16 cellular contexts compared by ENCODE assay signal in genomic region chr5:177490992-177491391, GRCh38. TPM values are rescaled to one million over a fixed set of nuclear protein-coding genes. Genes with fewer than 3 reads are reported as not detected.
A peak's percentile ranks its signal among the peaks of the same experiment; 100 is the strongest.
DNase-seq lines count a peak whose midpoint lies in the region; ATAC-seq and TF ChIP-seq lines count a peak whose summit lies in the region.
"Had no signal": no experiment of that assay in that cellular context is flagged by ENCODE, and none has a peak within 500 bp of the region (broad histone marks: within the 10 kb centered on the region; RNA-seq: fewer than 3 reads in every experiment).

No MANE protein-coding gene starts in this region.

- peaks cover 45% of the 10 kb centered on the region for H3K4me1 Mint-ChIP-seq in CD14-positive monocyte
- peaks cover 14% of the 10 kb centered on the region for H3K4me1 Mint-ChIP-seq in endodermal cell

- H3K9me3 Mint-ChIP-seq in CD14-positive monocyte (peaks cover 0 to 4% (median 0%) of the 10 kb centered on the region in 7 donors), endodermal cell (no peaks in the 10 kb centered on the region)
- H3K9me3 Mint-ChIP-seq: activated naive CD8-positive, alpha-beta T cell treated with anti-CD3 and anti-CD28 coated beads, Interleukin-2, amount 50 U/mL, for 24 hours had no signal

- H3K4me3 Mint-ChIP-seq in CD14-positive monocyte (no peak overlapping the region), endodermal cell (peak overlapping the region; percentile 22)
- H3K4me3 Mint-ChIP-seq: activated CD8-positive, alpha-beta T cell treated with anti-CD3 and anti-CD28 coated beads, Interleukin-2, amount 10 ng/mL, durations not matched to agents 7 days and 5 days; activated naive CD8-positive, alpha-beta T cell treated with anti-CD3 and anti-CD28 coated beads, Interleukin-2, amount 50 U/mL, for 24 hours had no signal

- WGBS in endodermal cell (ENCODE audit: insufficient coverage in 1 of 2, insufficient read length in 1 of 2), 2 experiments = 95% methylated on average over 16 of the region's 16 CpGs; no CpG with 5 or more reads in 1 of the 2 experiments

- no peak for ATAC-seq in esophagus mucosa
- ATAC-seq: activated CD8-positive, alpha-beta T cell treated with anti-CD3 and anti-CD28 coated beads, Interleukin-2, amount 10 ng/mL, durations not matched to agents 7 days and 5 days had no signal

- peaks cover 92% of the 10 kb centered on the region for H3K36me3 ChIP-seq in NT2/D1 (ENCODE audit: insufficient read depth, insufficient read length, low read length)
- peaks cover 86% of the 10 kb centered on the region for H3K36me3 ChIP-seq in endodermal cell (ENCODE audit: control insufficient read depth, insufficient read depth, low read length)
- peaks cover 26% of the 10 kb centered on the region for H3K36me3 ChIP-seq in rectal smooth muscle tissue (ENCODE audit: control insufficient read depth, insufficient read depth, low read length)

- H3K4me3 ChIP-seq in NT2/D1 (ENCODE audit: insufficient read length, low read depth) (no peak overlapping the region), endodermal cell (ENCODE audit: low read length) (no peak overlapping the region), rectal smooth muscle tissue (ENCODE audit: low read length) (no peak overlapping the region)
- H3K4me3 ChIP-seq: MG63, Peyer's patch had no signal

- peaks cover 60% of the 10 kb centered on the region for H3K4me1 ChIP-seq in NT2/D1 (ENCODE audit: insufficient read depth, insufficient read length)
- H3K4me1 ChIP-seq in endodermal cell (ENCODE audit: control insufficient read depth, insufficient read depth, low read length) = peaks cover 17% of the 10 kb centered on the region
- H3K4me1 ChIP-seq in rectal smooth muscle tissue (ENCODE audit: control insufficient read depth, insufficient read depth, low read length) = peaks cover 37% of the 10 kb centered on the region

- H3K27ac Mint-ChIP-seq in CD14-positive monocyte (peak overlapping the region in 4 of 7 donors; percentile 32 to 68 (median 46)), endodermal cell (peak overlapping the region; percentile 82)
- H3K27ac Mint-ChIP-seq: activated CD8-positive, alpha-beta T cell treated with anti-CD3 and anti-CD28 coated beads, Interleukin-2, amount 10 ng/mL, durations not matched to agents 7 days and 5 days; activated naive CD8-positive, alpha-beta T cell treated with anti-CD3 and anti-CD28 coated beads, Interleukin-2, amount 50 U/mL, for 24 hours had no signal

- intact Hi-C loops in CD14-positive monocyte (cut with micrococcal nuclease) = loop anchor here in 1 of 2 donors (10.0 kb wide), 1 partner anchor 54 kb away; no protein-coding TSS in a partner anchor

- H3K9me3 ChIP-seq in NT2/D1 (ENCODE audit: insufficient read depth, low read length) (no peaks in the 10 kb centered on the region), endodermal cell (ENCODE audit: control insufficient read depth, low read length) (no peaks in the 10 kb centered on the region)
- H3K9me3 ChIP-seq: MG63, Peyer's patch had no signal

- H3K9ac ChIP-seq in NT2/D1 (ENCODE audit: insufficient read length, low read depth) = peak overlapping the region; percentile 51
- no peak overlapping the region for H3K9ac ChIP-seq in endodermal cell (ENCODE audit: extremely low read depth, low read length, poor library complexity, severe bottlenecking)
- no peak overlapping the region for H3K9ac ChIP-seq in rectal smooth muscle tissue (ENCODE audit: low read length)

- DNase-seq in CD14-positive monocyte (ENCODE audit: low spot score) (no peak), NT2/D1 (ENCODE audit: low read depth, low spot score) (no peak), endodermal cell (no peak), KG1 (lab: John Stamatoyannopoulos, UW) (no peak), NCI-H128 (lab: John Stamatoyannopoulos, UW; ENCODE audit: unreplicated experiment) (no peak), DMS79 (lab: John Stamatoyannopoulos, UW) (no peak)
- DNase-seq: activated CD8-positive, alpha-beta T cell treated with anti-CD3 and anti-CD28 coated beads, Interleukin-2, amount 10 ng/mL, durations not matched to agents 7 days and 5 days; cerebellar nuclear complex; GF-D8; left ventricle myocardium superior; MG63; NCI-H524 treated with DMSO at 0.1 percent for 48 hours; Peyer's patch had no signal

- TF ChIP-seq CTCF in CD14-positive monocyte (IDR thresholded peaks at IDR 0.05) (no peak), endodermal cell (conservative IDR thresholded peaks at IDR 0.05) (no peak)

- H3K27ac ChIP-seq in endodermal cell (ENCODE audit: low read depth, low read length) = peak overlapping the region; percentile 77
- H3K27ac ChIP-seq in rectal smooth muscle tissue (ENCODE audit: low read depth, low read length) = peak overlapping the region; percentile 100

- H3K27me3 Mint-ChIP-seq in CD14-positive monocyte (ENCODE audit: low read depth in 3 of 3) (peaks cover 3 to 9% (median 4%) of the 10 kb centered on the region in 3 donors), endodermal cell (ENCODE audit: insufficient read depth) (no peaks in the 10 kb centered on the region)
- H3K27me3 Mint-ChIP-seq: activated naive CD8-positive, alpha-beta T cell treated with anti-CD3 and anti-CD28 coated beads, Interleukin-2, amount 50 U/mL, for 24 hours had no signal

- H3K27me3 ChIP-seq in NT2/D1 (ENCODE audit: insufficient read depth, insufficient read length) (no peaks in the 10 kb centered on the region), endodermal cell (ENCODE audit: control insufficient read depth, insufficient read depth, low read length, poor library complexity, severe bottlenecking) (no peaks in the 10 kb centered on the region), rectal smooth muscle tissue (ENCODE audit: control insufficient read depth, insufficient read depth, low read length) (no peaks in the 10 kb centered on the region)
- H3K27me3 ChIP-seq: MG63, Peyer's patch had no signal

- peaks cover 59 to 74% of the 10 kb centered on the region in 2 donors for H3K36me3 Mint-ChIP-seq in CD14-positive monocyte
- H3K36me3 Mint-ChIP-seq in endodermal cell (ENCODE audit: low read depth) = peaks cover 62% of the 10 kb centered on the region

RNA-seq across cellular contexts. Expression of gene PDLIM7, which starts 6.4 kb away (rescaled TPM):
- 10 to 100 TPM; 21.6 to 27.2 TPM for polyA plus RNA-seq in CD14-positive monocyte
- total RNA-seq in endodermal cell = 100 to 1,000 TPM; 196 to 241 TPM
- 307 TPM for polyA plus RNA-seq in endodermal cell (2013, experiment 1 of 2)
- 281 TPM for polyA plus RNA-seq in endodermal cell (2013, experiment 2 of 2)
- total RNA-seq in esophagus mucosa = 23.0 TPM

RNA-seq across cellular contexts. Expression of gene DBN1, which starts 17.6 kb away (rescaled TPM):
- 1 to 10 TPM in 1 of 2 donors, under 1 TPM in 1; 0.71 to 1.6 TPM for polyA plus RNA-seq in CD14-positive monocyte
- total RNA-seq in endodermal cell = 100 to 1,000 TPM; 322 to 383 TPM
- 285 TPM for polyA plus RNA-seq in endodermal cell (2013, experiment 1 of 2)
- 272 TPM for polyA plus RNA-seq in endodermal cell (2013, experiment 2 of 2)
- total RNA-seq in esophagus mucosa = 27.2 TPM

RNA-seq across cellular contexts. Expression of gene DOK3, which starts 18.6 kb away (rescaled TPM):
- 10 to 100 TPM; 62.8 to 98.3 TPM for polyA plus RNA-seq in CD14-positive monocyte
- 1 to 10 TPM; 2.1 to 7.7 TPM for total RNA-seq in endodermal cell
- 2.2 TPM for polyA plus RNA-seq in endodermal cell (2013, experiment 1 of 2)
- 3.3 TPM for polyA plus RNA-seq in endodermal cell (2013, experiment 2 of 2)
- 3.3 TPM for total RNA-seq in esophagus mucosa

RNA-seq across cellular contexts. Expression of gene DDX41, which starts 25.8 kb away (rescaled TPM):
- 10 to 100 TPM; 44.9 to 70.3 TPM for polyA plus RNA-seq in CD14-positive monocyte
- total RNA-seq in endodermal cell (100 to 1,000 TPM; 115 TPM), esophagus mucosa (64.2 TPM)
- polyA plus RNA-seq in endodermal cell (2013, experiment 1 of 2) = 82.8 TPM
- polyA plus RNA-seq in endodermal cell (2013, experiment 2 of 2) = 76.3 TPM

RNA-seq across cellular contexts. Expression of gene PRR7, which starts 44.4 kb away (rescaled TPM):
- polyA plus RNA-seq in CD14-positive monocyte = 1 to 10 TPM; 1.8 to 2.1 TPM
- 1 to 10 TPM; 4.7 to 8.0 TPM for total RNA-seq in endodermal cell
- 8.2 TPM for polyA plus RNA-seq in endodermal cell (2013, experiment 1 of 2)
- polyA plus RNA-seq in endodermal cell (2013, experiment 2 of 2) = 8.7 TPM
- total RNA-seq in esophagus mucosa = 4.3 TPM

Comparison
In these comparisons a context has a peak if more than half of its experiments do, and no peak if none do; other contexts are left out.
1. RNA of gene DBN1, which starts 17.6 kb away (total RNA-seq): 322 to 383 TPM in endodermal cell; 27.2 TPM in esophagus mucosa (single experiment); every median in the first group is over 10 times any median in the second.